8 cellular contexts compared by ENCODE assay signal in genomic region chr10:132307823-132308587, GRCh38. TPM values are rescaled to one million over a fixed set of nuclear protein-coding genes. Genes with fewer than 3 reads are reported as not detected.
DNase-seq lines count a peak whose midpoint lies in the region; TF ChIP-seq lines count a peak whose summit lies in the region.

Gene STK32C (minus strand): TSS chr10:132307950. CDS start chr10:132307833, 117 bp downstream.

- H3K27ac Mint-ChIP-seq in Calu3 (ENCODE audit: unreplicated experiment) = peak within 1 kb of the TSS; percentile 35
- H3K27ac Mint-ChIP-seq in activated T-helper 2 cell treated with anti-CD3 and anti-CD28 coated beads, Interferon-gamma antibody, Interleukin-2, Interleukin-4, amounts not matched to agents 10 μg/mL and 5 μg/mL and 100 μg/mL, durations not matched to agents 14 hours and 24 hours and 36 hours = peak within 1 kb of the TSS; percentile 38
- H3K27ac Mint-ChIP-seq in nephron progenitor cell = no peak within 1 kb of the TSS

- DNase-seq in Calu3 (peak; percentile 80), GM20000 (ENCODE audit: low spot score) (peak; percentile 100), HPDE6-E6E7 (ENCODE audit: extremely low spot score) (peak; percentile 75), RPMI7951 (ENCODE audit: low read depth) (peak; percentile 77), fibroblast of pulmonary artery (ENCODE audit: low read depth) (peak; percentile 90), nephron progenitor cell (peak; percentile 93)
- DNase-seq in activated T-helper 2 cell treated with anti-CD3 and anti-CD28 coated beads, Interferon-gamma antibody, Interleukin-2, Interleukin-4, amounts not matched to agents 10 μg/mL and 5 μg/mL and 100 μg/mL, durations not matched to agents 14 hours and 24 hours and 36 hours (ENCODE audit: low spot score) = peak; percentile 81
- DNase-seq in stimulated activated naive CD4-positive, alpha-beta T cell (lab: John Stamatoyannopoulos, UW) = peak; percentile 87 to 96 (median 94)

- TF ChIP-seq CTCF in Calu3 (IDR thresholded peaks at IDR 0.05; ENCODE audit: unreplicated experiment) (no peak), GM20000 (IDR thresholded peaks at IDR 0.05; ENCODE audit: extremely low read depth, missing control alignments) (no peak), fibroblast of pulmonary artery (IDR thresholded peaks at IDR 0.05; ENCODE audit: low read length, missing control alignments) (no peak), nephron progenitor cell (IDR thresholded peaks at IDR 0.05) (no peak)

- no peaks in the 10 kb centered on the region for H3K27me3 Mint-ChIP-seq in Calu3 (ENCODE audit: unreplicated experiment)
- H3K27me3 Mint-ChIP-seq in activated T-helper 2 cell treated with anti-CD3 and anti-CD28 coated beads, Interferon-gamma antibody, Interleukin-2, Interleukin-4, amounts not matched to agents 10 μg/mL and 5 μg/mL and 100 μg/mL, durations not matched to agents 14 hours and 24 hours and 36 hours (ENCODE audit: low read depth) = peaks cover 31% of the 10 kb centered on the region
- H3K27me3 Mint-ChIP-seq in nephron progenitor cell (ENCODE audit: low read depth, poor library complexity) = peaks cover 88% of the 10 kb centered on the region

- no TSS peak for BruUV-seq in Calu3 (replicated peaks; lab: Mats Ljungman, UMichigan)

- CTCF ChIA-PET in Calu3 (lab: Charles Lee) = interaction anchor here (0.6 to 1.0 kb wide), 4 partner anchors 12 to 326 kb away, joined by 3 to 6 read pairs (median 4); no protein-coding TSS in a partner anchor

- H3K4me3 ChIP-seq in fibroblast of pulmonary artery (replicated peaks; ENCODE audit: low read depth, low read length) = peak within 1 kb of the TSS; percentile 76

- H3K4me3 Mint-ChIP-seq in Calu3 (ENCODE audit: low read depth, unreplicated experiment) = peak within 1 kb of the TSS; percentile 80
- peak within 1 kb of the TSS; percentile 90 for H3K4me3 Mint-ChIP-seq in activated T-helper 2 cell treated with anti-CD3 and anti-CD28 coated beads, Interferon-gamma antibody, Interleukin-2, Interleukin-4, amounts not matched to agents 10 μg/mL and 5 μg/mL and 100 μg/mL, durations not matched to agents 14 hours and 24 hours and 36 hours (ENCODE audit: low read depth)
- peak within 1 kb of the TSS; percentile 86 for H3K4me3 Mint-ChIP-seq in nephron progenitor cell

- peaks cover 28% of the 10 kb centered on the region for H3K36me3 Mint-ChIP-seq in Calu3 (ENCODE audit: insufficient read depth, unreplicated experiment)
- H3K36me3 Mint-ChIP-seq in activated T-helper 2 cell treated with anti-CD3 and anti-CD28 coated beads, Interferon-gamma antibody, Interleukin-2, Interleukin-4, amounts not matched to agents 10 μg/mL and 5 μg/mL and 100 μg/mL, durations not matched to agents 14 hours and 24 hours and 36 hours (ENCODE audit: low read depth) = no peaks in the 10 kb centered on the region
- peaks cover 12% of the 10 kb centered on the region for H3K36me3 Mint-ChIP-seq in nephron progenitor cell (ENCODE audit: low read depth)

- H3K4me1 Mint-ChIP-seq in Calu3 (ENCODE audit: low read depth, unreplicated experiment) (peaks cover 15% of the 10 kb centered on the region), nephron progenitor cell (peaks cover 25% of the 10 kb centered on the region)
- peaks cover 4% of the 10 kb centered on the region for H3K4me1 Mint-ChIP-seq in activated T-helper 2 cell treated with anti-CD3 and anti-CD28 coated beads, Interferon-gamma antibody, Interleukin-2, Interleukin-4, amounts not matched to agents 10 μg/mL and 5 μg/mL and 100 μg/mL, durations not matched to agents 14 hours and 24 hours and 36 hours (ENCODE audit: low read depth)

- intact Hi-C loops in Calu3 (cut with micrococcal nuclease; ENCODE audit: unreplicated experiment) = no loop called here
- intact Hi-C loops in activated T-helper 2 cell treated with anti-CD3 and anti-CD28 coated beads, Interferon-gamma antibody, Interleukin-2, Interleukin-4, amounts not matched to agents 10 μg/mL and 5 μg/mL and 100 μg/mL, durations not matched to agents 14 hours and 24 hours and 36 hours (cut with micrococcal nuclease) = loop anchor here (1.0 to 5.0 kb wide), 5 partner anchors 24 to 229 kb away; partner anchors contain the start of genes DPYSL4, INPP5A and LRRC27

- no peaks in the 10 kb centered on the region for H3K9me3 Mint-ChIP-seq in Calu3 (ENCODE audit: low read depth, unreplicated experiment)
- no peaks in the 10 kb centered on the region for H3K9me3 Mint-ChIP-seq in activated T-helper 2 cell treated with anti-CD3 and anti-CD28 coated beads, Interferon-gamma antibody, Interleukin-2, Interleukin-4, amounts not matched to agents 10 μg/mL and 5 μg/mL and 100 μg/mL, durations not matched to agents 14 hours and 24 hours and 36 hours
- H3K9me3 Mint-ChIP-seq in nephron progenitor cell = peaks cover 25% of the 10 kb centered on the region

RNA-seq across cellular contexts. Expression of gene STK32C, which starts in this region (rescaled TPM):
- 13.5 and 16.0 TPM in 2 replicates for total RNA-seq in Calu3 (2022)
- 16.6 and 16.7 TPM in 2 replicates for total RNA-seq in RPMI7951 (2014; rRNA removed; shearing (Covaris generic))
- 17.3 and 18.8 TPM in 2 replicates for total RNA-seq in activated T-helper 2 cell treated with anti-CD3 and anti-CD28 coated beads, Interferon-gamma antibody, Interleukin-2, Interleukin-4, amounts not matched to agents 10 μg/mL and 5 μg/mL and 100 μg/mL, durations not matched to agents 14 hours and 24 hours and 36 hours

Comparison
In these comparisons a context has a peak if more than half of its experiments do, and no peak if none do; other contexts are left out.
1. Peak in every context shown above with its lines: DNase-seq and H3K4me3 ChIP-seq.